ENCODE assay signal across 19 cellular contexts in the genomic region with DNA sequence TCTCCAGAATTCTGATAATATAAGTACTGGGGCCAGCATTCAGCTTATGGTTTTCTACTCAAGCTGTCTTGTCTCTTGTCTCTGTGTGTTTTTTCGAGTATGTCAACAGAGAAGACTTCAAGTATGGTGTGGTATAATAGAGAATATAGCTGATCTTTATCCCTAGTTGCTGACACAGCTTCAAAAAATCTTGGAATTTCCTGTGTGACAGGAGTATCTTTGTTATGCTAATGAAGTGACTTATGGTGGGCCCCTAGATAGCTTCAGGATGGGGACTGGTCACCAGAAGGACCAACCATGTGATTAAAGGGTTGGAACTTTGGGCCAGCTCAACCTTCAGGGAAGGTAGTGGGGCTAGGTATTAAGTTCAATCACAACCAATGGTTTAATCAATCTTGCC. TPM values are rescaled to one million over a fixed set of nuclear protein-coding genes. Genes with fewer than 3 reads are reported as not detected.
DNase-seq lines count a peak whose midpoint lies in the region; ATAC-seq, FAIRE-seq and TF ChIP-seq lines count a peak whose summit lies in the region.
"Had no signal": no experiment of that assay in that cellular context is flagged by ENCODE, and none has a peak within 500 bp of the region (broad histone marks: within the 10 kb centered on the region; RNA-seq: fewer than 3 reads in every experiment).

No MANE protein-coding gene starts in this region.

- H3K27ac ChIP-seq in HUES48 (ENCODE audit: low read depth, low read length) (peak overlapping the region; percentile 61), astrocyte (ENCODE audit: low read depth, low read length) (no peak overlapping the region), keratinocyte (ENCODE audit: control insufficient read depth, insufficient read depth, low read length) (no peak overlapping the region), kidney (ENCODE audit: low read depth in 2 of 2, low read length in 2 of 2) (no peak overlapping the region)
- H3K27ac ChIP-seq: C4-2B had no signal

- no peaks in the 10 kb centered on the region for H3K27me3 ChIP-seq in HUES48 (ENCODE audit: control insufficient read depth, insufficient read depth, low read length)
- no peaks in the 10 kb centered on the region for H3K27me3 ChIP-seq in astrocyte (ENCODE audit: insufficient read depth, low read length)
- H3K27me3 ChIP-seq in keratinocyte (ENCODE audit: control insufficient read depth, extremely low read depth, insufficient read depth, low read length), result no peaks in the 10 kb centered on the region

- dilution Hi-C loops in keratinocyte (cut with MboI; ENCODE audit: extremely low pct_ligation_motif_present, low sequenced_read_pairs), result no loop called here

- FAIRE-seq in astrocyte (lab: Jason Lieb, UNC) (peak; percentile 13), keratinocyte (lab: Jason Lieb, UNC) (no peak), kidney (lab: Jason Lieb, UNC) (no peak)
- FAIRE-seq: K562 had no signal

- H4K20me1 ChIP-seq in astrocyte (ENCODE audit: insufficient read depth, low read length) (no peaks in the 10 kb centered on the region), keratinocyte (ENCODE audit: control insufficient read depth, extremely low read depth, insufficient read depth, low read length) (no peaks in the 10 kb centered on the region)

- H3K9me3 Mint-ChIP-seq in astrocyte (ENCODE audit: unreplicated experiment), result peaks cover 1% of the 10 kb centered on the region
- H3K9me3 Mint-ChIP-seq: HFFc6 had no signal

- H3K9me3 ChIP-seq in HUES48 (ENCODE audit: control insufficient read depth, insufficient read depth, low read length), result no peaks in the 10 kb centered on the region
- H3K9me3 ChIP-seq in astrocyte (ENCODE audit: insufficient read depth, low read depth, low read length), result no peaks in the 10 kb centered on the region
- no peaks in the 10 kb centered on the region for H3K9me3 ChIP-seq in keratinocyte (ENCODE audit: control insufficient read depth, low read depth, low read length)
- H3K9me3 ChIP-seq in kidney (ENCODE audit: control insufficient read depth in 1 of 2, low read length in 2 of 2), result no peaks in the 10 kb centered on the region

- no peak for TF ChIP-seq CTCF in astrocyte (IDR thresholded peaks at IDR 0.05; ENCODE audit: insufficient read depth, low read depth, low read length)
- TF ChIP-seq CTCF in keratinocyte (optimal IDR thresholded peaks at IDR 0.05 in 1 of 3, IDR thresholded peaks at IDR 0.05 in 1 of 3, conservative IDR thresholded peaks at IDR 0.05 in 1 of 3; ENCODE audit: extremely low read depth in 1 of 3, insufficient read depth in 2 of 3, low read length in 3 of 3), result no peak
- no peak for TF ChIP-seq CTCF in kidney (IDR thresholded peaks at IDR 0.05; ENCODE audit: borderline replicate concordance, extremely low read depth, insufficient read depth)

- H3K9me1 ChIP-seq in keratinocyte (ENCODE audit: control insufficient read depth, extremely low read depth, insufficient read depth, low read length), result no peaks in the 10 kb centered on the region

- H3K27ac Mint-ChIP-seq in astrocyte (ENCODE audit: unreplicated experiment), result no peak overlapping the region
- H3K27ac Mint-ChIP-seq: HFFc6 had no signal

- H3K4me2 ChIP-seq in astrocyte (ENCODE audit: low read length) (peak overlapping the region; percentile 36), keratinocyte (ENCODE audit: control insufficient read depth, extremely low read depth, insufficient read depth, low read depth, low read length) (peak overlapping the region; percentile 25)

- ATAC-seq in GM21515 (IDR thresholded peaks at IDR 0.05; ENCODE audit: unreplicated experiment) (no peak), HG02623 (IDR thresholded peaks at IDR 0.05; ENCODE audit: unreplicated experiment) (no peak)
- ATAC-seq: K562 had no signal

- peaks cover 5% of the 10 kb centered on the region for H3K4me1 Mint-ChIP-seq in astrocyte (ENCODE audit: low read depth, unreplicated experiment)

- no peak overlapping the region for H2AFZ ChIP-seq in astrocyte (ENCODE audit: low read depth, low read length)
- H2AFZ ChIP-seq in keratinocyte (ENCODE audit: control insufficient read depth, low read length), result no peak overlapping the region

- no peaks in the 10 kb centered on the region for H3K27me3 Mint-ChIP-seq in astrocyte (ENCODE audit: low read depth, unreplicated experiment)

- intact Hi-C loops in kidney (cut with DNase I), result no loop called here

- H3K36me3 Mint-ChIP-seq in astrocyte (ENCODE audit: low read depth, unreplicated experiment), result no peaks in the 10 kb centered on the region

- DNase-seq in ELF-1 (ENCODE audit: low read depth, low spot score) (peak; percentile 20), astrocyte (ENCODE audit: low read depth) (no peak), keratinocyte (ENCODE audit: low read depth, low spot score) (no peak), kidney (no peak), NCI-H2081 treated with DMSO at 0.1 percent for 48 hours (lab: John Stamatoyannopoulos, UW) (no peak)
- DNase-seq: AML-193; DND-41; H7; HFFc6; NCI-H1105; NCI-H2081; NK-92 treated with Interleukin-12 subunit alpha and Interleukin-12 subunit beta, amount 100 ng/mL, for 24 hours; SHP77 treated with DMSO at 0.1 percent for 48 hours; T-helper 1 cell had no signal

- H3K79me2 ChIP-seq in astrocyte (ENCODE audit: insufficient read depth, low read length), result no peaks in the 10 kb centered on the region
- no peaks in the 10 kb centered on the region for H3K79me2 ChIP-seq in keratinocyte (ENCODE audit: control insufficient read depth, insufficient read depth, low read length)

- H3K9ac ChIP-seq in HUES48 (ENCODE audit: low read depth, low read length), result no peak overlapping the region
- no peak overlapping the region for H3K9ac ChIP-seq in astrocyte (ENCODE audit: low read length)
- H3K9ac ChIP-seq in keratinocyte (ENCODE audit: control insufficient read depth, extremely low read depth, insufficient read depth, low read length), result no peak overlapping the region
- H3K9ac ChIP-seq in kidney (ENCODE audit: low read length in 2 of 2), result no peak overlapping the region

- peaks cover 6% of the 10 kb centered on the region; the same call in 1 of the 2 replicates for H3K4me1 ChIP-seq in HUES48 (ENCODE audit: control insufficient read depth, insufficient read depth, low read length)
- H3K4me1 ChIP-seq in astrocyte (ENCODE audit: insufficient read depth, low read length), result no peaks in the 10 kb centered on the region
- H3K4me1 ChIP-seq in keratinocyte (ENCODE audit: control insufficient read depth, extremely low read depth, insufficient read depth, low read length), result peaks cover 11% of the 10 kb centered on the region
- peaks cover 0 to 6% of the 10 kb centered on the region in 2 donors for H3K4me1 ChIP-seq in kidney (ENCODE audit: control insufficient read depth in 1 of 2, insufficient read depth in 1 of 2, low read depth in 1 of 2, low read length in 2 of 2)

- no peak overlapping the region for H3K4me3 Mint-ChIP-seq in astrocyte (ENCODE audit: unreplicated experiment)
- H3K4me3 Mint-ChIP-seq: HFFc6 had no signal

- no peaks in the 10 kb centered on the region for H3K36me3 ChIP-seq in HUES48 (ENCODE audit: control insufficient read depth, insufficient read depth, low read length)
- H3K36me3 ChIP-seq in astrocyte (ENCODE audit: insufficient read depth, low read length), result no peaks in the 10 kb centered on the region
- no peaks in the 10 kb centered on the region for H3K36me3 ChIP-seq in keratinocyte (ENCODE audit: control insufficient read depth in 2 of 2, extremely low read depth in 1 of 2, insufficient read depth in 2 of 2, low read length in 2 of 2)
- no peaks in the 10 kb centered on the region for H3K36me3 ChIP-seq in kidney (ENCODE audit: control insufficient read depth in 1 of 2, insufficient read depth in 2 of 2, low read length in 2 of 2)

- H3K4me3 ChIP-seq in HUES48 (ENCODE audit: low read depth, low read length), result no peak overlapping the region
- no peak overlapping the region for H3K4me3 ChIP-seq in astrocyte (ENCODE audit: insufficient read depth, low read depth, low read length)
- H3K4me3 ChIP-seq in keratinocyte (ENCODE audit: control insufficient read depth in 2 of 3, extremely low read depth in 1 of 3, insufficient read depth in 2 of 3, low read depth in 1 of 3, low read length in 3 of 3), result no peak overlapping the region
- H3K4me3 ChIP-seq in kidney (ENCODE audit: low read length in 2 of 2), result no peak overlapping the region
- H3K4me3 ChIP-seq: K562 had no signal

RNA-seq across cellular contexts. Expression of gene GPRASP3, which starts 2.9 kb away (rescaled TPM):
- total RNA-seq in astrocyte (4.9 and 8.0 TPM in 2 replicates), kidney (4.5 TPM)
- polyA plus RNA-seq in keratinocyte (3.0 to 3.1 TPM (median 3.0 TPM) in 3 replicates), kidney (ENCODE audit: insufficient read depth, low read depth, low replicate concordance) (4.3 TPM)
- 1.1 TPM for polyA plus RNA-seq in keratinocyte (2011; ENCODE audit: low read depth)
- 2.2 and 3.4 TPM in 2 replicates for polyA plus RNA-seq in keratinocyte (2011; cell fraction: cytosol; rRNA removed)
- polyA plus RNA-seq in keratinocyte (2011; cell fraction: nucleus; rRNA removed), result 2.9 and 4.1 TPM in 2 replicates
- polyA plus RNA-seq in keratinocyte (2012; ENCODE audit: low replicate concordance), result 1.5 and 2.6 TPM in 2 replicates
- polyA minus RNA-seq in keratinocyte, result 1.1 to 4.6 TPM (median 4.5 TPM) in 3 replicates
- 6.5 TPM for polyA minus RNA-seq in keratinocyte (2011; cell fraction: cytosol; rRNA and poly(A)+ RNA removed)
- 3.1 and 6.2 TPM in 2 replicates for polyA minus RNA-seq in keratinocyte (2011; cell fraction: nucleus; rRNA and poly(A)+ RNA removed)

RNA-seq across cellular contexts. Expression of gene GPRASP2, which starts 11.2 kb away (rescaled TPM):
- total RNA-seq in astrocyte, result 9.1 and 10.1 TPM in 2 replicates
- 3.6 to 4.9 TPM (median 3.8 TPM) in 3 replicates for polyA plus RNA-seq in keratinocyte
- 2.1 TPM for polyA plus RNA-seq in keratinocyte (2011; ENCODE audit: low read depth)
- 3.4 and 4.5 TPM in 2 replicates for polyA plus RNA-seq in keratinocyte (2011; cell fraction: cytosol; rRNA removed)
- polyA plus RNA-seq in keratinocyte (2011; cell fraction: nucleus; rRNA removed), result 4.9 and 6.0 TPM in 2 replicates
- 3.2 and 4.7 TPM in 2 replicates for polyA plus RNA-seq in keratinocyte (2012; ENCODE audit: low replicate concordance)
- 1.7 to 6.2 TPM (median 5.3 TPM) in 3 replicates for polyA minus RNA-seq in keratinocyte
- polyA minus RNA-seq in keratinocyte (2011; cell fraction: cytosol; rRNA and poly(A)+ RNA removed), result 3.3 TPM
- polyA minus RNA-seq in keratinocyte (2011; cell fraction: nucleus; rRNA and poly(A)+ RNA removed), result 2.4 and 5.1 TPM in 2 replicates
- total RNA-seq in kidney, result 11.4 TPM
- 12.4 TPM for polyA plus RNA-seq in kidney (ENCODE audit: insufficient read depth, low read depth, low replicate concordance)
